ENCODE assay signal across 17 cellular contexts in genomic region chr20:39038495-39038894, GRCh38.
DNase-seq lines count a peak whose midpoint lies in the region; ATAC-seq, FAIRE-seq and TF ChIP-seq lines count a peak whose summit lies in the region.
"Had no signal": no experiment of that assay in that cellular context is flagged by ENCODE, and none has a peak within 500 bp of the region (broad histone marks: within the 10 kb centered on the region; RNA-seq: fewer than 3 reads in every experiment).

No MANE protein-coding gene starts in this region.

- H3K27ac ChIP-seq in sigmoid colon = peak overlapping the region; percentile 66 to 88 (median 86)
- H3K27ac ChIP-seq: BLaER1 had no signal

- peak; percentile 55 for FAIRE-seq in HTR-8/SVneo (lab: Jason Lieb, UNC)
- FAIRE-seq: GM12878 had no signal

- no peak for TF ChIP-seq EP300 in sigmoid colon (IDR thresholded peaks at IDR 0.05)

- intact Hi-C loops in sigmoid colon (cut with DNase I) = no loop called here

- no peaks in the 10 kb centered on the region for H3K27me3 ChIP-seq in sigmoid colon
- H3K27me3 ChIP-seq: BLaER1 had no signal

- H3K36me3 ChIP-seq in sigmoid colon = peaks cover 4 to 87% (median 39%) of the 10 kb centered on the region in 4 donors

- no peaks in the 10 kb centered on the region for H3K9me3 ChIP-seq in sigmoid colon
- H3K9me3 ChIP-seq: BLaER1 had no signal

- DNase-seq in HTR-8/SVneo (ENCODE audit: insufficient read length, low spot score) (no peak), SW480 (ENCODE audit: low spot score) (peak; percentile 70), mesenteric fat pad (ENCODE audit: low spot score) (peak; percentile 75), sigmoid colon (no peak), GM10266 (ENCODE audit: extremely low spot score) (no peak), NCI-H2081 treated with DMSO at 0.1 percent for 48 hours (lab: John Stamatoyannopoulos, UW) (no peak)
- DNase-seq: 8988T; AML-193; Calu3; CD4-positive, CD25-positive, alpha-beta regulatory T cell; DMS 273 treated with DMSO at 0.1 percent for 48 hours; H9 had no signal

- no peak for TF ChIP-seq POLR2A in sigmoid colon (IDR thresholded peaks at IDR 0.05)
- TF ChIP-seq POLR2A in GM18505 (IDR thresholded peaks at IDR 0.05; ENCODE audit: borderline replicate concordance, extremely low read depth, insufficient read depth, insufficient read length) = no peak

- 95% methylated on average over 6 of the region's 6 CpGs for WGBS in sigmoid colon, 2 donors

- no peak for TF ChIP-seq CTCF in sigmoid colon (IDR thresholded peaks at IDR 0.05)
- no peak for TF ChIP-seq CTCF in GM10266 (IDR thresholded peaks at IDR 0.05; ENCODE audit: control insufficient read depth, insufficient read depth, low read depth, missing control alignments)

- H3K4me1 ChIP-seq in sigmoid colon = peaks cover 0 to 41% (median 17%) of the 10 kb centered on the region in 4 donors

- ATAC-seq in GM18505 (IDR thresholded peaks at IDR 0.05; ENCODE audit: unreplicated experiment) (no peak), HG03457 (IDR thresholded peaks at IDR 0.05; ENCODE audit: unreplicated experiment) (no peak)
- ATAC-seq: GM12878, GM23338 had no signal

- no peak overlapping the region for H3K4me3 ChIP-seq in sigmoid colon
- H3K4me3 ChIP-seq: BLaER1, GM12878, GM23338 had no signal

Comparison
In these comparisons a context has a peak if more than half of its experiments do, and no peak if none do; other contexts are left out.
1. DNase-seq: peak in SW480 (single experiment) and mesenteric fat pad (single experiment); none in HTR-8/SVneo (single experiment), sigmoid colon (single experiment), GM10266 (single experiment) and NCI-H2081 treated with DMSO at 0.1 percent for 48 hours (single experiment).